Comparison of ENCODE assay signal across 15 cellular contexts in genomic region chr9:136793063-136793946, GRCh38. TPM values are rescaled to one million over a fixed set of nuclear protein-coding genes. Genes with fewer than 3 reads are reported as not detected.
DNase-seq lines count a peak whose midpoint lies in the region; ATAC-seq and TF ChIP-seq lines count a peak whose summit lies in the region.
"Had no signal": no experiment of that assay in that cellular context is flagged by ENCODE, and none has a peak within 500 bp of the region (broad histone marks: within the 10 kb centered on the region; RNA-seq: fewer than 3 reads in every experiment).

No MANE protein-coding gene starts in this region.

- CTCF ChIA-PET in activated naive CD4-positive, alpha-beta T cell treated with anti-CD3 and anti-CD28 coated beads, Interleukin-2, amount 10 ng/mL, durations not matched to agents 7 days and 5 days (lab: Charles Lee) = interaction anchor here (0.9 to 3.3 kb wide), 9 partner anchors 12 to 242 kb away, joined by 3 to 29 read pairs (median 5); partner anchors contain the start of genes PAXX and RABL6
- CTCF ChIA-PET in Panc1 (lab: Charles Lee) = interaction anchor here (0.6 kb wide), 1 partner anchor 185 kb away, joined by 3 read pairs; no protein-coding TSS in a partner anchor

- H3K36me3 Mint-ChIP-seq in activated naive CD4-positive, alpha-beta T cell treated with anti-CD3 and anti-CD28 coated beads, Interleukin-2, amount 50 U/mL, for 24 hours = peaks cover 2% of the 10 kb centered on the region
- H3K36me3 Mint-ChIP-seq in activated naive CD4-positive, alpha-beta T cell treated with anti-CD3 and anti-CD28 coated beads, Interleukin-2, amount 10 ng/mL, durations not matched to agents 7 days and 5 days = no peaks in the 10 kb centered on the region

- H3K27ac ChIP-seq in Panc1 (ENCODE audit: low read length) (no peak overlapping the region), testis (no peak overlapping the region)
- H3K27ac ChIP-seq: SJSA1, uterus had no signal

- TSS peak; percentile 74 for BruUV-seq in Panc1 (replicated peaks; lab: Mats Ljungman, UMichigan)

- peak overlapping the region; percentile 2 for H3K4me3 Mint-ChIP-seq in activated naive CD4-positive, alpha-beta T cell treated with anti-CD3 and anti-CD28 coated beads, Interleukin-2, amount 50 U/mL, for 24 hours
- H3K4me3 Mint-ChIP-seq in activated naive CD4-positive, alpha-beta T cell treated with anti-CD3 and anti-CD28 coated beads, Interleukin-2, amount 10 ng/mL, durations not matched to agents 7 days and 5 days = no peak overlapping the region

- H3K27me3 ChIP-seq in Panc1 (ENCODE audit: control insufficient read depth, insufficient read depth, low read length) = no peaks in the 10 kb centered on the region
- H3K27me3 ChIP-seq in testis = no peaks in the 10 kb centered on the region
- H3K27me3 ChIP-seq: uterus had no signal

- peak overlapping the region; percentile 62 for H3K27ac Mint-ChIP-seq in activated naive CD4-positive, alpha-beta T cell treated with anti-CD3 and anti-CD28 coated beads, Interleukin-2, amount 50 U/mL, for 24 hours
- no peak overlapping the region for H3K27ac Mint-ChIP-seq in activated naive CD4-positive, alpha-beta T cell treated with anti-CD3 and anti-CD28 coated beads, Interleukin-2, amount 10 ng/mL, durations not matched to agents 7 days and 5 days

- H3K4me1 ChIP-seq in Panc1 (ENCODE audit: control insufficient read depth, insufficient read depth, low read length) (peaks cover 14% of the 10 kb centered on the region), testis (peaks cover 73% of the 10 kb centered on the region)

- no peaks in the 10 kb centered on the region for H3K27me3 Mint-ChIP-seq in activated naive CD4-positive, alpha-beta T cell treated with anti-CD3 and anti-CD28 coated beads, Interleukin-2, amount 50 U/mL, for 24 hours
- H3K27me3 Mint-ChIP-seq in activated naive CD4-positive, alpha-beta T cell treated with anti-CD3 and anti-CD28 coated beads, Interleukin-2, amount 10 ng/mL, durations not matched to agents 7 days and 5 days = peaks cover 43% of the 10 kb centered on the region

- H3K4me3 ChIP-seq in Panc1 (ENCODE audit: low read depth in 2 of 2, low read length in 2 of 2) = no peak overlapping the region
- H3K4me3 ChIP-seq in testis = no peak overlapping the region
- H3K4me3 ChIP-seq: SJSA1, uterus had no signal

- no peak for DNase-seq in activated naive CD4-positive, alpha-beta T cell treated with anti-CD3 and anti-CD28 coated beads, Interleukin-2, amount 10 ng/mL, durations not matched to agents 7 days and 5 days
- DNase-seq in Panc1 (ENCODE audit: low read depth, low spot score) (no peak), erythroblast (lab: John Stamatoyannopoulos, UW) (peak; percentile 81), testis (peak; percentile 64), NCI-H524 treated with DMSO at 0.1 percent for 48 hours (lab: John Stamatoyannopoulos, UW) (no peak), omental fat pad (ENCODE audit: low spot score) (no peak)
- DNase-seq: activated CD4-positive, alpha-beta T cell treated with anti-CD3 and anti-CD28 coated beads for 48 hours; activated naive CD4-positive, alpha-beta T cell; NCI-H526 treated with DMSO at 0.1 percent for 48 hours; stimulated activated CD4-positive, alpha-beta T cell treated with anti-CD3 and anti-CD28 coated beads, Interleukin-12 subunit alpha, Interleukin-12 subunit beta, amount 100 ng/mL, for 4 hours; uterus had no signal

- intact Hi-C loops in Panc1 (cut with micrococcal nuclease; ENCODE audit: unreplicated experiment) = no loop called here
- intact Hi-C loops in testis (cut with DNase I; ENCODE audit: low total_unique reads) = no loop called here

- no peaks in the 10 kb centered on the region for H3K9me3 Mint-ChIP-seq in activated naive CD4-positive, alpha-beta T cell treated with anti-CD3 and anti-CD28 coated beads, Interleukin-2, amount 50 U/mL, for 24 hours
- H3K9me3 Mint-ChIP-seq in activated naive CD4-positive, alpha-beta T cell treated with anti-CD3 and anti-CD28 coated beads, Interleukin-2, amount 10 ng/mL, durations not matched to agents 7 days and 5 days = no peaks in the 10 kb centered on the region

- TF ChIP-seq POLR2A in erythroblast (IDR thresholded peaks at IDR 0.05; ENCODE audit: low read length) = no peak
- TF ChIP-seq POLR2A in testis (IDR thresholded peaks at IDR 0.05) = no peak

- H3K4me1 Mint-ChIP-seq in activated naive CD4-positive, alpha-beta T cell treated with anti-CD3 and anti-CD28 coated beads, Interleukin-2, amount 50 U/mL, for 24 hours = peaks cover 18% of the 10 kb centered on the region
- H3K4me1 Mint-ChIP-seq in activated naive CD4-positive, alpha-beta T cell treated with anti-CD3 and anti-CD28 coated beads, Interleukin-2, amount 10 ng/mL, durations not matched to agents 7 days and 5 days = peaks cover 33% of the 10 kb centered on the region

- in situ Hi-C loops in Panc1 (cut with HindIII; ENCODE audit: low pct_unique_long_range_greater_than_20kb, low sequenced_read_pairs) = no loop called here

- POLR2A ChIA-PET in Panc1 (lab: Charles Lee) = interaction anchor here (0.5 kb wide), 1 partner anchor 24 kb away, joined by 3 read pairs; no protein-coding TSS in a partner anchor

- no peak for TF ChIP-seq CTCF in Panc1 (IDR thresholded peaks at IDR 0.05)
- TF ChIP-seq CTCF in testis (IDR thresholded peaks at IDR 0.05) = no peak
- TF ChIP-seq CTCF in omental fat pad (IDR thresholded peaks at IDR 0.05) = no peak

- ATAC-seq in Panc1 (no peak), omental fat pad (ENCODE audit: low FRiP score) (no peak), GM21723 (IDR thresholded peaks at IDR 0.05; ENCODE audit: unreplicated experiment) (no peak)

- 78 to 79% methylated on average over 17 of the region's 17 CpGs for WGBS in testis, 2 donors

- H3K36me3 ChIP-seq in Panc1 (ENCODE audit: control insufficient read depth, insufficient read depth, low read length) = no peaks in the 10 kb centered on the region; the same call in 1 of the 2 replicates
- H3K36me3 ChIP-seq in testis (ENCODE audit: low read depth, missing control alignments) = no peaks in the 10 kb centered on the region
- H3K36me3 ChIP-seq: uterus had no signal

- H3K9me3 ChIP-seq in Panc1 (ENCODE audit: control insufficient read depth, insufficient read depth, low read depth, low read length) (no peaks in the 10 kb centered on the region), testis (no peaks in the 10 kb centered on the region)
- H3K9me3 ChIP-seq: SJSA1, uterus had no signal

RNA-seq across cellular contexts. Expression of gene TMEM141, which starts 2.2 kb away (rescaled TPM):
- total RNA-seq in Panc1 (2021; ENCODE audit: unreplicated experiment) (53.5 TPM), testis (100 to 1,000 TPM; 108 to 127 TPM), omental fat pad (10 to 100 TPM; 43.1 to 88.1 (median 70.9) TPM)
- 145 TPM for polyA plus RNA-seq in Panc1 (2012; ENCODE audit: insufficient read length)
- polyA plus RNA-seq in testis (ENCODE audit: insufficient read depth, low read depth, low replicate concordance) = 80.4 TPM

RNA-seq across cellular contexts. Expression of gene CCDC183, which starts 2.8 kb away (rescaled TPM):
- total RNA-seq in Panc1 (2021; ENCODE audit: unreplicated experiment) (0.62 TPM), testis (10 to 100 TPM; 41.1 to 59.8 TPM), omental fat pad (1 to 10 TPM; 1.5 to 2.8 (median 1.9) TPM)
- polyA plus RNA-seq in Panc1 (2012; ENCODE audit: insufficient read length) = 4.8 TPM
- 37.8 TPM for polyA plus RNA-seq in testis (ENCODE audit: insufficient read depth, low read depth, low replicate concordance)

RNA-seq across cellular contexts. Expression of gene RABL6, which starts 14.4 kb away (rescaled TPM):
- total RNA-seq in Panc1 (2021; ENCODE audit: unreplicated experiment) (106 TPM), testis (100 to 1,000 TPM in 1 of 2 donors, 10 to 100 TPM in 1; 95.1 to 103 TPM), omental fat pad (10 to 100 TPM; 33.7 to 46.9 (median 44.9) TPM)
- polyA plus RNA-seq in Panc1 (2012; ENCODE audit: insufficient read length) = 144 TPM
- polyA plus RNA-seq in testis (ENCODE audit: insufficient read depth, low read depth, low replicate concordance) = 69.1 TPM

RNA-seq across cellular contexts. Expression of gene LCN15, which starts 29.0 kb away (rescaled TPM):
- 0.05 TPM for total RNA-seq in Panc1 (2021; ENCODE audit: unreplicated experiment)
- polyA plus RNA-seq in Panc1 (2012; ENCODE audit: insufficient read length) = 1.0 TPM
- total RNA-seq in testis = under 1 TPM in 1 of 2 donors, not detected in 1; 0.68 TPM
- 0.41 TPM for polyA plus RNA-seq in testis (ENCODE audit: insufficient read depth, low read depth, low replicate concordance)
- not detected for total RNA-seq in omental fat pad
- total RNA-seq: SJSA1, uterus had no signal
- polyA plus RNA-seq: neural cell had no signal

RNA-seq across cellular contexts. Expression of gene LCN8, which starts 35.3 kb away (rescaled TPM):
- not detected for total RNA-seq in Panc1 (2021; ENCODE audit: unreplicated experiment)
- not detected for polyA plus RNA-seq in Panc1 (2012; ENCODE audit: insufficient read length)
- total RNA-seq in testis = not detected
- polyA plus RNA-seq in testis (ENCODE audit: insufficient read depth, low read depth, low replicate concordance) = 2.0 TPM
- total RNA-seq in omental fat pad = not detected
- total RNA-seq: SJSA1 had no signal
- polyA plus RNA-seq: neural cell had no signal

Comparison
In these comparisons a context has a peak if more than half of its experiments do, and no peak if none do; other contexts are left out.
1. DNase-seq: peak in erythroblast (2 of 2) and testis (single experiment); none in activated naive CD4-positive, alpha-beta T cell treated with anti-CD3 and anti-CD28 coated beads, Interleukin-2, amount 10 ng/mL, durations not matched to agents 7 days and 5 days (single experiment), Panc1 (single experiment), NCI-H524 treated with DMSO at 0.1 percent for 48 hours (single experiment) and omental fat pad (single experiment).
2. RNA of gene CCDC183, which starts 2.8 kb away (total RNA-seq): 41.1 to 59.8 TPM in testis; 1.5 to 2.8 TPM in omental fat pad and 0.62 TPM in Panc1 (single experiment); every median in the first group is over 10 times any median in the second.